In genomic region chr21:27769763-27770162, GRCh38 we compare ENCODE assay signal across 18 cellular contexts.
A peak's percentile ranks its signal among the peaks of the same experiment; 100 is the strongest.
DNase-seq lines count a peak whose midpoint lies in the region; ATAC-seq and TF ChIP-seq lines count a peak whose summit lies in the region.
"Had no signal": no experiment of that assay in that cellular context is flagged by ENCODE, and none has a peak within 500 bp of the region (broad histone marks: within the 10 kb centered on the region; RNA-seq: fewer than 3 reads in every experiment).

No MANE protein-coding gene starts in this region.

- H3K4me1 ChIP-seq in GM23338 (ENCODE audit: insufficient read depth): no peaks in the 10 kb centered on the region
- H3K4me1 ChIP-seq: BLaER1, HAP-1 had no signal

- TF ChIP-seq CTCF in GM23338 (conservative IDR thresholded peaks at IDR 0.05; ENCODE audit: low read depth in 2 of 2) (no peak), fibroblast of villous mesenchyme (IDR thresholded peaks at IDR 0.05; ENCODE audit: insufficient read depth, low read depth, low read length) (no peak), natural killer cell (IDR thresholded peaks at IDR 0.05) (no peak)

- no peak overlapping the region for H3K27ac ChIP-seq in GM23338 (ENCODE audit: low read depth)
- H3K27ac ChIP-seq: BLaER1, RWPE1 had no signal

- intact Hi-C loops in natural killer cell (cut with micrococcal nuclease): no loop called here

- H4K20me1 ChIP-seq in GM23338 (replicated peaks; ENCODE audit: insufficient read depth): no peaks in the 10 kb centered on the region
- H4K20me1 ChIP-seq: BLaER1 had no signal

- H2AFZ ChIP-seq in GM23338: peak overlapping the region; percentile 25; the same call in 1 of the 2 replicates

- H3K36me3 Mint-ChIP-seq in GM23338 (ENCODE audit: low read depth): no peaks in the 10 kb centered on the region
- no peaks in the 10 kb centered on the region for H3K36me3 Mint-ChIP-seq in natural killer cell
- H3K36me3 Mint-ChIP-seq: CD8-positive, alpha-beta memory T cell had no signal

- no peaks in the 10 kb centered on the region for H3K79me2 ChIP-seq in GM23338 (replicated peaks; ENCODE audit: insufficient read depth)

- ATAC-seq in GM23338 (no peak), HG03342 (IDR thresholded peaks at IDR 0.05; ENCODE audit: unreplicated experiment) (no peak), natural killer cell (no peak)
- ATAC-seq: T-helper 17 cell had no signal

- no peaks in the 10 kb centered on the region for H3K4me1 Mint-ChIP-seq in GM23338
- H3K4me1 Mint-ChIP-seq in natural killer cell: no peaks in the 10 kb centered on the region
- H3K4me1 Mint-ChIP-seq: CD8-positive, alpha-beta memory T cell; T-helper 17 cell had no signal

- H3K36me3 ChIP-seq in GM23338 (ENCODE audit: insufficient read depth): no peaks in the 10 kb centered on the region
- H3K36me3 ChIP-seq: BLaER1, HAP-1 had no signal

- H3K4me2 ChIP-seq in GM23338: no peak overlapping the region
- H3K4me2 ChIP-seq: BLaER1 had no signal

- no peaks in the 10 kb centered on the region for H3K9me2 ChIP-seq in GM23338 (ENCODE audit: insufficient read depth)

- H3K27ac Mint-ChIP-seq in GM23338 (no peak overlapping the region), natural killer cell (no peak overlapping the region)
- H3K27ac Mint-ChIP-seq: CD8-positive, alpha-beta memory T cell; T-helper 17 cell had no signal

- H3K27me3 Mint-ChIP-seq in GM23338 (ENCODE audit: insufficient read depth, low read depth, poor library complexity): no peaks in the 10 kb centered on the region
- H3K27me3 Mint-ChIP-seq in natural killer cell (ENCODE audit: low read depth in 2 of 2): no peaks in the 10 kb centered on the region
- H3K27me3 Mint-ChIP-seq: CD8-positive, alpha-beta memory T cell; T-helper 17 cell had no signal

- H3K4me3 Mint-ChIP-seq in GM23338: no peak overlapping the region
- no peak overlapping the region for H3K4me3 Mint-ChIP-seq in natural killer cell
- H3K4me3 Mint-ChIP-seq: CD8-positive, alpha-beta memory T cell; T-helper 17 cell had no signal

- no peak for DNase-seq in GM23338 (ENCODE audit: low spot score)
- peak; percentile 95 for DNase-seq in MV-4-11 (lab: John Stamatoyannopoulos, UW)
- DNase-seq in SKM-1 (lab: John Stamatoyannopoulos, UW; ENCODE audit: unreplicated experiment): peak; percentile 7
- peak; percentile 24 for DNase-seq in fibroblast of villous mesenchyme (ENCODE audit: low read depth)
- DNase-seq in NCI-H1417 treated with DMSO at 0.1 percent for 48 hours (lab: John Stamatoyannopoulos, UW): no peak
- DNase-seq in natural killer cell: no peak
- DNase-seq: CD8-positive, alpha-beta memory T cell; DND-41; NCI-H1105 treated with DMSO at 0.1 percent for 48 hours; NCI-H1930; NCI-H2171 treated with DMSO at 0.1 percent for 48 hours; NCI-H510A; NCI-H82; T-helper 17 cell had no signal

- no peak overlapping the region for H3K4me3 ChIP-seq in GM23338
- H3K4me3 ChIP-seq in fibroblast of villous mesenchyme (ENCODE audit: low read depth, low read length): no peak overlapping the region
- H3K4me3 ChIP-seq: BLaER1, HAP-1 had no signal

- no peaks in the 10 kb centered on the region for H3K9me3 Mint-ChIP-seq in GM23338
- H3K9me3 Mint-ChIP-seq in natural killer cell: peaks cover 0 to 11% of the 10 kb centered on the region in 2 donors

- no peaks in the 10 kb centered on the region for H3F3A ChIP-seq in GM23338 (replicated peaks; ENCODE audit: low read depth)

- H3K27me3 ChIP-seq in GM23338 (ENCODE audit: insufficient read depth): no peaks in the 10 kb centered on the region
- H3K27me3 ChIP-seq: BLaER1 had no signal

TF ChIP-seq in GM23338, 12 proteins besides CTCF, POLR2A, EP300 and RAD21 (continues in another document):
- TF ChIP-seq NANOG (IDR thresholded peaks at IDR 0.05; ENCODE audit: borderline replicate concordance) (no peak), REST (IDR thresholded peaks at IDR 0.05; ENCODE audit: unreplicated experiment) (no peak), ZNF462 (CRISPR knock-in tag; IDR thresholded peaks at IDR 0.05) (no peak), ZNF114 (CRISPR knock-in tag; IDR thresholded peaks at IDR 0.05) (no peak)

Comparison
In these comparisons a context has a peak if more than half of its experiments do, and no peak if none do; other contexts are left out.
1. DNase-seq: peak in MV-4-11 (single experiment), SKM-1 (single experiment) and fibroblast of villous mesenchyme (single experiment); none in GM23338 (single experiment), NCI-H1417 treated with DMSO at 0.1 percent for 48 hours (single experiment) and natural killer cell (single experiment).